Comparison of ENCODE assay signal across 16 cellular contexts in the genomic region with DNA sequence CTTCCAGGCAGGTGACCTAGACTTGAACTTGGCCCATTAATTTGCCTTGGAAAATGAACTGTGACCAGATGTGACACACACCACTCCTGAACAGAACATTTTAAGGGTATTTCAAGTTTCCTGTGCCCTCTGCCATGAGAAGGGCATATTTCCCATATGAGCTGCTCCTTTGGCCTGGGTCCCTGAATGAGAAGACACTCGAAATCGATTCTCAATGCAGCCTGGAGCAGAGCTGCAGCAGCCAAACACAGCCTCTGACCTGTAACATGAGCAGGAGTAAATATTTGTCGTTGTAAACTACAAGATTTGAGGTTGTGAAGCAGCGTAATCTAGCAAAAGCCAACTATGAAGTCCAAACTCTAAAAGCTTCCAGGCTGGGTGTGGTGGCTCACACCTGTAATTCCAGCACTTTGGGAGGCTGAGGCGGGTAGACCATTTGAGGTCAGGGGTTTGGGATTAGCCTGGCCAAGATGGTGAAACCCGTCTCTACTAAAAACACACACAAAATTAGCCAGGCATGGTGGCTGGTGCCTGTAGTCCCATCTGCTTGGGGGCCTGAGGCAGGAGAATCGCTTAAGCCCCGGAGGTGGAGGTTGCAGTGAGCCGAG.
"Had no signal": no experiment of that assay in that cellular context is flagged by ENCODE, and none has a peak within 500 bp of the region (broad histone marks: within the 10 kb centered on the region; RNA-seq: fewer than 3 reads in every experiment).

No MANE protein-coding gene starts in this region.

- H3K27ac ChIP-seq: esophagus muscularis mucosa, foreskin keratinocyte, tibial artery had no signal

- H3K9me3 ChIP-seq: esophagus muscularis mucosa, tibial artery had no signal

- H3K27me3 ChIP-seq: esophagus muscularis mucosa, foreskin keratinocyte, tibial artery had no signal

- H3K4me3 ChIP-seq: esophagus muscularis mucosa, lung, tibial artery had no signal

- H3K36me3 ChIP-seq: esophagus muscularis mucosa, tibial artery had no signal

- DNase-seq: activated CD4-positive, alpha-beta T cell treated with anti-CD3 and anti-CD28 coated beads, Interleukin-2, amount 10 ng/mL, durations not matched to agents 24 days and 14 days; activated CD4-positive, CD25-positive, alpha-beta regulatory T cell; activated naive CD4-positive, alpha-beta T cell; activated T-cell treated with anti-CD3 and anti-CD28 coated beads for 4 hours; anterior cingulate cortex; cortex of kidney; effector CD4-positive, alpha-beta T cell; foreskin keratinocyte; glutamatergic neuron; kidney glomerular epithelial cell; stimulated activated CD4-positive, alpha-beta T cell treated with anti-CD3 and anti-CD28 coated beads, Interleukin-12 subunit alpha, Interleukin-12 subunit beta, amount 100 ng/mL, for 4 hours; stimulated activated CD4-positive, alpha-beta T cell treated with anti-CD3 and anti-CD28 coated beads, Interleukin-2, amount 100 ng/mL, for 24 hours; T-helper 2 cell; tibial artery had no signal

- H3K4me1 ChIP-seq: foreskin keratinocyte had no signal
